25 cellular contexts compared by ENCODE assay signal in the genomic region with DNA sequence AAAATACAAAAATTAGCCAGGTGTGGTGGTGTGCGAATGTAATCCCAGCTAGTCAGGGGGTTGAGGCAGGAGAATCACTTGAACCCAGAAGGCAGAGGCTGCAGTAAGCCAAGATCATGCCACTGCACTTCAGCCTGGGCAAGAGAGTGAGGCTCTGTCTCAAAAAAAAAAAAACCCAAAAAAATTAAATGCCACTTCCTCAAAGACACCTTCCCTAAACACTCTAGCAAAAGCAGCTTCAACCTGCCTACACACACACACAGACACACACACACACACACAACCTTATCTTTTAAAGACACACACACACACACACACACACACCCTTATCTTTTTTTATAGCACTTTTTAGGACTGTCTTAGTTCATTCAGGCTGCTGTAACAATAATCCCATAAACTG.
"Had no signal": no experiment of that assay in that cellular context is flagged by ENCODE, and none has a peak within 500 bp of the region (broad histone marks: within the 10 kb centered on the region; RNA-seq: fewer than 3 reads in every experiment).

No MANE protein-coding gene starts in this region.

- H3K27ac ChIP-seq: brain microvascular endothelial cell, cardiac muscle cell, KMS-11, Peyer's patch, RWPE1, SJCRH30, WERI-Rb-1 had no signal

- H3K36me3 ChIP-seq: brain microvascular endothelial cell, cardiac muscle cell, MG63, Peyer's patch, SJCRH30, WERI-Rb-1 had no signal

- H3K4me2 ChIP-seq: KMS-11, SK-N-SH had no signal

- H3K9me3 Mint-ChIP-seq: activated CD8-positive, alpha-beta T cell treated with anti-CD3 and anti-CD28 coated beads for 36 hours; activated naive CD4-positive, alpha-beta T cell treated with anti-CD3 and anti-CD28 coated beads, Interleukin-2, amount 10 ng/mL, durations not matched to agents 7 days and 5 days; activated naive CD8-positive, alpha-beta T cell treated with anti-CD3 and anti-CD28 coated beads for 36 hours; activated T-helper 2 cell treated with anti-CD3 and anti-CD28 coated beads, Interferon-gamma antibody, Interleukin-2, Interleukin-4, amounts not matched to agents 10 μg/mL and 5 μg/mL and 100 μg/mL, durations not matched to agents 14 hours and 24 hours and 36 hours had no signal

- H3K27ac Mint-ChIP-seq: activated CD8-positive, alpha-beta T cell treated with anti-CD3 and anti-CD28 coated beads for 36 hours; activated naive CD4-positive, alpha-beta T cell treated with anti-CD3 and anti-CD28 coated beads, Interleukin-2, amount 10 ng/mL, durations not matched to agents 7 days and 5 days; activated naive CD8-positive, alpha-beta T cell treated with anti-CD3 and anti-CD28 coated beads for 36 hours; activated T-cell treated with anti-CD3 and anti-CD28 coated beads, Interleukin-2, amount 50 U/mL, for 72 hours; activated T-helper 2 cell treated with anti-CD3 and anti-CD28 coated beads, Interferon-gamma antibody, Interleukin-2, Interleukin-4, amounts not matched to agents 10 μg/mL and 5 μg/mL and 100 μg/mL, durations not matched to agents 14 hours and 24 hours and 36 hours; T-helper 17 cell had no signal

- H3K9me3 ChIP-seq: MG63, Peyer's patch, SJCRH30, SK-N-SH had no signal

- H3K4me3 ChIP-seq: cardiac muscle cell, MG63, Peyer's patch, SJCRH30 had no signal

- H3K4me1 Mint-ChIP-seq: activated naive CD4-positive, alpha-beta T cell treated with anti-CD3 and anti-CD28 coated beads, Interleukin-2, amount 10 ng/mL, durations not matched to agents 7 days and 5 days; activated naive CD8-positive, alpha-beta T cell treated with anti-CD3 and anti-CD28 coated beads for 36 hours; T-helper 17 cell had no signal

- H3K9me2 ChIP-seq: SK-N-SH had no signal

- H3K27me3 ChIP-seq: brain microvascular endothelial cell, cardiac muscle cell, MG63, Peyer's patch, SJCRH30 had no signal

- DNase-seq: activated CD4-positive, alpha-beta T cell treated with anti-CD3 and anti-CD28 coated beads for 4 hours; activated CD8-positive, alpha-beta memory T cell treated with anti-CD3 and anti-CD28 coated beads, Interleukin-2, amount 50 U/mL, for 4 hours; activated CD8-positive, alpha-beta T cell treated with anti-CD3 and anti-CD28 coated beads for 36 hours; activated gamma-delta T cell treated with Interleukin-2 at 50 U/mL for 16 hours; activated naive CD4-positive, alpha-beta T cell treated with anti-CD3 and anti-CD28 coated beads, Interleukin-2, amount 10 ng/mL, durations not matched to agents 7 days and 5 days; activated naive CD8-positive, alpha-beta T cell treated with anti-CD3 and anti-CD28 coated beads for 36 hours; activated T-cell treated with anti-CD3 and anti-CD28 coated beads, Interleukin-2, amount 50 U/mL, for 72 hours; brain microvascular endothelial cell; MG63; NCI-H1092; NCI-H1417; NCI-H1694; NCI-H2029; NCI-H510A treated with DMSO at 0.1 percent for 48 hours; Peyer's patch; Right ventricle myocardium superior; SJCRH30; SK-N-SH; T-helper 17 cell; T1000; WERI-Rb-1 had no signal

- ATAC-seq: activated CD8-positive, alpha-beta T cell treated with anti-CD3 and anti-CD28 coated beads for 36 hours; activated T-cell treated with anti-CD3 and anti-CD28 coated beads, Interleukin-2, amount 50 U/mL, for 72 hours; T-helper 17 cell had no signal

- H3K36me3 Mint-ChIP-seq: activated naive CD4-positive, alpha-beta T cell treated with anti-CD3 and anti-CD28 coated beads, Interleukin-2, amount 10 ng/mL, durations not matched to agents 7 days and 5 days; activated naive CD8-positive, alpha-beta T cell treated with anti-CD3 and anti-CD28 coated beads for 36 hours had no signal

- H3K4me3 Mint-ChIP-seq: activated CD8-positive, alpha-beta T cell treated with anti-CD3 and anti-CD28 coated beads for 36 hours; activated naive CD4-positive, alpha-beta T cell treated with anti-CD3 and anti-CD28 coated beads, Interleukin-2, amount 10 ng/mL, durations not matched to agents 7 days and 5 days; activated naive CD8-positive, alpha-beta T cell treated with anti-CD3 and anti-CD28 coated beads for 36 hours; activated T-cell treated with anti-CD3 and anti-CD28 coated beads, Interleukin-2, amount 50 U/mL, for 72 hours; T-helper 17 cell had no signal

- H3K4me1 ChIP-seq: Peyer's patch, SJCRH30 had no signal

- H3K27me3 Mint-ChIP-seq: activated CD8-positive, alpha-beta T cell treated with anti-CD3 and anti-CD28 coated beads for 36 hours; activated naive CD4-positive, alpha-beta T cell treated with anti-CD3 and anti-CD28 coated beads, Interleukin-2, amount 10 ng/mL, durations not matched to agents 7 days and 5 days; activated naive CD8-positive, alpha-beta T cell treated with anti-CD3 and anti-CD28 coated beads for 36 hours; T-helper 17 cell had no signal
